In the genomic region with DNA sequence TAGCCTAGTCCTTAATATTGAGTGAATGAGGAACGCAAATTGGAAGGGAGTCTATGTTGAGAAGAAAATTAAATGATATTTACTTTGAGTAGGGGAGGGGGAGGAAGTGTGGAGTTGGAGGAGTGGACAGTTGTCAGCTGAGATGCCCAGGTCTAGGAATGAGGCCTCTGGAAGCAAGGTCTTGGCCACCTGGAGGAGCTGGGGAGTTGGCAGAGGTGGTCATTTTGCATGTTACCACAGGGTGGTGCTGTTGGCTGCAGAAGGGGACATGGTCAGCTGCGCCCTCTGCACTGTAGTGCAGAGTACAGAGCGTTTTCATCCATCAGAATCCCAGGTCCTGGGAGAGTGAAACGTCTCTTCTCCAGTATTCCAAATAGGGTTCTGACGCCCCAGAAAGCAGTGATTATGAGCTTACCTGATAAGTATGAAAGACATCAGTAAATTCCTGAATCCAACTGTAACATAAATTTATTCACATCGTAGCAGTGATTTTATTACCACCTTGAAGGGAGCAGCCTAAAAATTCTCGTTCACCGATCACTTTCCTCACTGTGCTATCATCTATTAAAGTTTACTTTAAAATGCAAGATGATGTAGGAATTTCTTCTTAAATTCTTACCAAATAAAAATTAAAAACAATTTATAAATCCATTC, we compare ENCODE assay signal across 1 cellular context.
TF ChIP-seq lines count a peak whose summit lies in the region.

No MANE protein-coding gene starts in this region.

TF ChIP-seq in HEK293, 187 proteins besides CTCF, POLR2A, EP300 and RAD21 (continued from another document):
- no peak for TF ChIP-seq PRDM6 (tag by site-specific recombination; IDR thresholded peaks at IDR 0.05)
- peak; percentile 71 for TF ChIP-seq ZNF654 (tag by site-specific recombination; IDR thresholded peaks at IDR 0.05; ENCODE audit: low read depth)
- peak; percentile 41; the same call in 1 of the 2 replicates for TF ChIP-seq BCL11A (tag by site-specific recombination; IDR thresholded peaks at IDR 0.05; ENCODE audit: low read depth)
- TF ChIP-seq BCL11B (tag by site-specific recombination; IDR thresholded peaks at IDR 0.05; ENCODE audit: low read depth) = no peak
- TF ChIP-seq ZNF555 (tag by site-specific recombination; conservative IDR thresholded peaks at IDR 0.05) = no peak
- no peak for TF ChIP-seq ZNF23 (tag by site-specific recombination; IDR thresholded peaks at IDR 0.05; ENCODE audit: borderline replicate concordance)
- no peak for TF ChIP-seq AEBP2 (tag by site-specific recombination; IDR thresholded peaks at IDR 0.05; ENCODE audit: borderline replicate concordance)
- no peak for TF ChIP-seq ZNF560 (tag by site-specific recombination; IDR thresholded peaks at IDR 0.05; ENCODE audit: borderline replicate concordance)
- TF ChIP-seq ZNF266 (tag by site-specific recombination; IDR thresholded peaks at IDR 0.05; ENCODE audit: low read depth) = no peak
- TF ChIP-seq ZNF660 (tag by site-specific recombination; IDR thresholded peaks at IDR 0.05) = peak; percentile 71
- no peak for TF ChIP-seq KLF16 (tag by site-specific recombination; IDR thresholded peaks at IDR 0.05)
- TF ChIP-seq HOXD13 (CRISPR knock-in tag; IDR thresholded peaks at IDR 0.05; ENCODE audit: borderline replicate concordance) = no peak
- TF ChIP-seq ZNF785 (tag by site-specific recombination; IDR thresholded peaks at IDR 0.05) = no peak
- no peak for TF ChIP-seq ZNF530 (tag by site-specific recombination; IDR thresholded peaks at IDR 0.05; ENCODE audit: low read depth)
- TF ChIP-seq, protein P1, sequence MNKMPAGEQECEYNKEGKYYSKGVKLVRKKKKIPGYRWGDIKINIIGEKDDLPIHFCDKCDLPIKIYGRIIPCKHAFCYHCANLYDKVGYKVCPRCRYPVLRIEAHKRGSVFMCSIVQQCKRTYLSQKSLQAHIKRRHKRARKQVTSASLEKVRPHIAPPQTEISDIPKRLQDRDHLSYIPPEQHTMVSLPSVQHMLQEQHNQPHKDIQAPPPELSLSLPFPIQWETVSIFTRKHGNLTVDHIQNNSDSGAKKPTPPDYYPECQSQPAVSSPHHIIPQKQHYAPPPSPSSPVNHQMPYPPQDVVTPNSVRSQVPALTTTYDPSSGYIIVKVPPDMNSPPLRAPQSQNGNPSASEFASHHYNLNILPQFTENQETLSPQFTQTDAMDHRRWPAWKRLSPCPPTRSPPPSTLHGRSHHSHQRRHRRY (tag by site-specific recombination; IDR thresholded peaks at IDR 0.05) = no peak
- TF ChIP-seq TCF7L2 (IDR thresholded peaks at IDR 0.05; ENCODE audit: borderline replicate concordance, low read depth, low read length) = no peak
- TF ChIP-seq ZNF837 (tag by site-specific recombination; IDR thresholded peaks at IDR 0.05) = no peak
- TF ChIP-seq ZNF664 (tag by site-specific recombination; IDR thresholded peaks at IDR 0.05) = no peak
